ENCODE assay signal across 8 cellular contexts in the genomic region with DNA sequence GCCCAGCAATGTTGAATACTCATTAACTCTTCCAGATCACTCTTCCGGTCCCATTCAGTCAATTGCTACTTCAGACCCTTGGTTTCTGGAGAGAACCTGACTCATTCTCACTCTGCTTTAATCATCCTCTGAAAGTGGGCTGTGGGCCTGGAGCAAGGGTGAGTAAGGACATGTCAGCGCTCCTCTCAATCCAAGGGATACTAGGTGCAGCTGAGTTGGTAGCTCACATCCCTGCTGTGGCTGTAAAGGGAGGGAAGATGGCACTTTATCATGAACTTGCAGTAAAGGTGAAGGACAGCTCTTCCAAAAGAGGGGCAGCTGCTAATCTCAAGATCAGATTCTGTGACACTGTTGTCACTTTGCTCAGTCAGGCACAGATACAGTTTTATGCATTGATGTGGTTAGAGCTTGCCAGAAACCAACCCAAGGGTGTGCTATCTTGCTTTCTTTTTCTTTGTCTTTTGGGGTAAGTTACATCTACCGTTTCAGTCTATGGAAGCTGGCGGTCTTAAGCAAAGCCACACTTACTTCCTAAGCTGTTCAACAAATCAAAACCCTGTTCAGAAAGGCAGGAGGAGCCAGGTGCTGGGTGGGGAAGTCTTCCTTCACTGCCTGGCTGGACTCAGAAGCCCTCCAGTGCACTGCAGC. TPM values are rescaled to one million over a fixed set of nuclear protein-coding genes. Genes with fewer than 3 reads are reported as not detected.
DNase-seq lines count a peak whose midpoint lies in the region; ATAC-seq, FAIRE-seq and TF ChIP-seq lines count a peak whose summit lies in the region.

No MANE protein-coding gene starts in this region.

- H3K27me3 ChIP-seq in BLaER1 (no peaks in the 10 kb centered on the region), SK-N-SH (ENCODE audit: insufficient read depth) (no peaks in the 10 kb centered on the region)

- H3K79me2 ChIP-seq in SK-N-SH (ENCODE audit: insufficient read depth) = no peaks in the 10 kb centered on the region

- no peak for FAIRE-seq in frontal cortex (lab: Jason Lieb, UNC)

- H4K20me1 ChIP-seq in BLaER1 (no peaks in the 10 kb centered on the region), SK-N-SH (ENCODE audit: insufficient read depth) (no peaks in the 10 kb centered on the region)

- H3K4me1 ChIP-seq in BLaER1 (peaks cover 40% of the 10 kb centered on the region), SK-N-SH (ENCODE audit: control insufficient read depth in 1 of 2, insufficient read depth in 2 of 2, low read depth in 1 of 2, low read length in 1 of 2) (no peaks in the 10 kb centered on the region)

- DNase-seq in activated CD4-positive, CD25-positive, alpha-beta regulatory T cell treated with anti-CD3 and anti-CD28 coated beads, Interleukin-2, amount 50 U/mL, for 16 hours (ENCODE audit: low read depth, low spot score) = peak; percentile 11
- DNase-seq in fibroblast of peridontal ligament (ENCODE audit: extremely low read depth) = peak; percentile 39
- DNase-seq in frontal cortex (ENCODE audit: low spot score in 2 of 2) = no peak
- DNase-seq in HUDEP-2 (lab: John Stamatoyannopoulos, UW; ENCODE audit: unreplicated experiment in 76 of 76) = no peak
- no peak for DNase-seq in AML-193 (lab: John Stamatoyannopoulos, UW)
- no peak for DNase-seq in SK-N-SH

- TF ChIP-seq EP300 in SK-N-SH (IDR thresholded peaks at IDR 0.05; ENCODE audit: borderline replicate concordance in 1 of 2, low read depth in 1 of 2, low read length in 1 of 2) = no peak

- POLR2A ChIA-PET in SK-N-SH (lab: Yijun Ruan, JAX) = no interaction called here

- H3K9me3 ChIP-seq in BLaER1 (peaks cover 18% of the 10 kb centered on the region), SK-N-SH (no peaks in the 10 kb centered on the region)

- ATAC-seq in GM21786 (IDR thresholded peaks at IDR 0.05; ENCODE audit: unreplicated experiment) = peak; percentile 84

- H2AFZ ChIP-seq in SK-N-SH (ENCODE audit: low read depth) = no peak overlapping the region

- no peak for TF ChIP-seq CTCF in SK-N-SH (IDR thresholded peaks at IDR 0.05)

- H3K9me2 ChIP-seq in SK-N-SH = no peaks in the 10 kb centered on the region

- H3K27ac ChIP-seq in BLaER1 (peak overlapping the region; percentile 40), SK-N-SH (ENCODE audit: low read depth in 2 of 2, low read length in 1 of 2) (no peak overlapping the region)

- H3K36me3 ChIP-seq in BLaER1 (no peaks in the 10 kb centered on the region), SK-N-SH (replicated peaks in 1 of 2; ENCODE audit: control insufficient read depth in 1 of 2, insufficient read depth in 2 of 2, low read length in 1 of 2) (no peaks in the 10 kb centered on the region)

- H3K4me3 ChIP-seq in BLaER1 = no peak overlapping the region
- no peak overlapping the region for H3K4me3 ChIP-seq in SK-N-SH (ENCODE audit: low read depth in 2 of 2, low read length in 1 of 2)

- no peak overlapping the region; the same call in 1 of the 2 replicates for H3K9ac ChIP-seq in BLaER1
- no peak overlapping the region for H3K9ac ChIP-seq in SK-N-SH

- no peaks in the 10 kb centered on the region for H3F3A ChIP-seq in SK-N-SH (replicated peaks; ENCODE audit: insufficient read depth)

- TF ChIP-seq RAD21 in SK-N-SH (IDR thresholded peaks at IDR 0.05; ENCODE audit: low read length) = no peak

- peak overlapping the region; percentile 67 for H3K4me2 ChIP-seq in BLaER1
- H3K4me2 ChIP-seq in SK-N-SH = no peak overlapping the region

- CTCF ChIA-PET in SK-N-SH (lab: Yijun Ruan, JAX) = no interaction called here

- 59% methylated on average over 4 of the region's 4 CpGs for WGBS in SK-N-SH (ENCODE audit: low lambda C conversion rate)

TF ChIP-seq in SK-N-SH, 30 proteins besides CTCF, POLR2A, EP300 and RAD21 (continues in another document):
- TF ChIP-seq TAF1 (IDR thresholded peaks at IDR 0.05; ENCODE audit: borderline replicate concordance, low read depth, low read length) = no peak
- TF ChIP-seq RFX5 (IDR thresholded peaks at IDR 0.05; ENCODE audit: low read length) = no peak
- no peak for TF ChIP-seq GATA2 (CRISPR knock-in tag; IDR thresholded peaks at IDR 0.05)
- TF ChIP-seq, protein P1, sequence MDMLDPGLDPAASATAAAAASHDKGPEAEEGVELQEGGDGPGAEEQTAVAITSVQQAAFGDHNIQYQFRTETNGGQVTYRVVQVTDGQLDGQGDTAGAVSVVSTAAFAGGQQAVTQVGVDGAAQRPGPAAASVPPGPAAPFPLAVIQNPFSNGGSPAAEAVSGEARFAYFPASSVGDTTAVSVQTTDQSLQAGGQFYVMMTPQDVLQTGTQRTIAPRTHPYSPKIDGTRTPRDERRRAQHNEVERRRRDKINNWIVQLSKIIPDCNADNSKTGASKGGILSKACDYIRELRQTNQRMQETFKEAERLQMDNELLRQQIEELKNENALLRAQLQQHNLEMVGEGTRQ (IDR thresholded peaks at IDR 0.05; ENCODE audit: borderline replicate concordance, low read depth, low read length) = no peak
- no peak for TF ChIP-seq JUND (IDR thresholded peaks at IDR 0.05)
- TF ChIP-seq NFIC (IDR thresholded peaks at IDR 0.05; ENCODE audit: borderline replicate concordance) = no peak
- TF ChIP-seq POLR2AphosphoS5 (IDR thresholded peaks at IDR 0.05; ENCODE audit: low read depth, low read length) = no peak
- no peak for TF ChIP-seq RCOR1 (IDR thresholded peaks at IDR 0.05; ENCODE audit: low read length)
- no peak for TF ChIP-seq MXI1 (IDR thresholded peaks at IDR 0.05; ENCODE audit: low read depth, low read length)
- no peak for TF ChIP-seq CHD2 (IDR thresholded peaks at IDR 0.05; ENCODE audit: low read length, partially characterized antibody)
- TF ChIP-seq, protein P2, sequence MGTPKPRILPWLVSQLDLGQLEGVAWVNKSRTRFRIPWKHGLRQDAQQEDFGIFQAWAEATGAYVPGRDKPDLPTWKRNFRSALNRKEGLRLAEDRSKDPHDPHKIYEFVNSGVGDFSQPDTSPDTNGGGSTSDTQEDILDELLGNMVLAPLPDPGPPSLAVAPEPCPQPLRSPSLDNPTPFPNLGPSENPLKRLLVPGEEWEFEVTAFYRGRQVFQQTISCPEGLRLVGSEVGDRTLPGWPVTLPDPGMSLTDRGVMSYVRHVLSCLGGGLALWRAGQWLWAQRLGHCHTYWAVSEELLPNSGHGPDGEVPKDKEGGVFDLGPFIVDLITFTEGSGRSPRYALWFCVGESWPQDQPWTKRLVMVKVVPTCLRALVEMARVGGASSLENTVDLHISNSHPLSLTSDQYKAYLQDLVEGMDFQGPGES (IDR thresholded peaks at IDR 0.05; ENCODE audit: low read depth, low read length) = no peak
- TF ChIP-seq FOXJ3 (CRISPR knock-in tag; IDR thresholded peaks at IDR 0.05) = no peak
- TF ChIP-seq, protein P3, sequence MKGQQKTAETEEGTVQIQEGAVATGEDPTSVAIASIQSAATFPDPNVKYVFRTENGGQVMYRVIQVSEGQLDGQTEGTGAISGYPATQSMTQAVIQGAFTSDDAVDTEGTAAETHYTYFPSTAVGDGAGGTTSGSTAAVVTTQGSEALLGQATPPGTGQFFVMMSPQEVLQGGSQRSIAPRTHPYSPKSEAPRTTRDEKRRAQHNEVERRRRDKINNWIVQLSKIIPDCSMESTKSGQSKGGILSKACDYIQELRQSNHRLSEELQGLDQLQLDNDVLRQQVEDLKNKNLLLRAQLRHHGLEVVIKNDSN (IDR thresholded peaks at IDR 0.05; ENCODE audit: borderline replicate concordance, low read depth) = no peak
- TF ChIP-seq EZH2phosphoT487 (IDR thresholded peaks at IDR 0.05; ENCODE audit: borderline replicate concordance, low read depth) = no peak
- TF ChIP-seq ELF1 (IDR thresholded peaks at IDR 0.05) = no peak
- TF ChIP-seq TEAD4 (IDR thresholded peaks at IDR 0.05; ENCODE audit: borderline replicate concordance, insufficient read depth) = no peak
- TF ChIP-seq, protein P4, sequence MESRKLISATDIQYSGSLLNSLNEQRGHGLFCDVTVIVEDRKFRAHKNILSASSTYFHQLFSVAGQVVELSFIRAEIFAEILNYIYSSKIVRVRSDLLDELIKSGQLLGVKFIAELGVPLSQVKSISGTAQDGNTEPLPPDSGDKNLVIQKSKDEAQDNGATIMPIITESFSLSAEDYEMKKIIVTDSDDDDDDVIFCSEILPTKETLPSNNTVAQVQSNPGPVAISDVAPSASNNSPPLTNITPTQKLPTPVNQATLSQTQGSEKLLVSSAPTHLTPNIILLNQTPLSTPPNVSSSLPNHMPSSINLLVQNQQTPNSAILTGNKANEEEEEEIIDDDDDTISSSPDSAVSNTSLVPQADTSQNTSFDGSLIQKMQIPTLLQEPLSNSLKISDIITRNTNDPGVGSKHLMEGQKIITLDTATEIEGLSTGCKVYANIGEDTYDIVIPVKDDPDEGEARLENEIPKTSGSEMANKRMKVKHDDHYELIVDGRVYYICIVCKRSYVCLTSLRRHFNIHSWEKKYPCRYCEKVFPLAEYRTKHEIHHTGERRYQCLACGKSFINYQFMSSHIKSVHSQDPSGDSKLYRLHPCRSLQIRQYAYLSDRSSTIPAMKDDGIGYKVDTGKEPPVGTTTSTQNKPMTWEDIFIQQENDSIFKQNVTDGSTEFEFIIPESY (IDR thresholded peaks at IDR 0.05; ENCODE audit: borderline replicate concordance, low read depth) = no peak
- TF ChIP-seq, protein P5, sequence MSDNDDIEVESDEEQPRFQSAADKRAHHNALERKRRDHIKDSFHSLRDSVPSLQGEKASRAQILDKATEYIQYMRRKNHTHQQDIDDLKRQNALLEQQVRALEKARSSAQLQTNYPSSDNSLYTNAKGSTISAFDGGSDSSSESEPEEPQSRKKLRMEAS (IDR thresholded peaks at IDR 0.05; ENCODE audit: low read depth) = no peak

RNA-seq across cellular contexts. Expression of a gene that starts 26.5 kb away (rescaled TPM):
- 12.6 TPM for total RNA-seq in frontal cortex
- polyA plus RNA-seq in SK-N-SH (2012; rRNA removed) = 20.8 and 20.9 TPM in 2 replicates
- polyA plus RNA-seq in SK-N-SH (2012; cell fraction: cytosol; rRNA removed) = 23.5 and 25.1 TPM in 2 replicates
- 15.5 and 17.7 TPM in 2 replicates for polyA plus RNA-seq in SK-N-SH (2012; cell fraction: nucleus; rRNA removed)

Comparison
In these comparisons a context has a peak if more than half of its experiments do, and no peak if none do; other contexts are left out.
1. DNase-seq: peak in activated CD4-positive, CD25-positive, alpha-beta regulatory T cell treated with anti-CD3 and anti-CD28 coated beads, Interleukin-2, amount 50 U/mL, for 16 hours (single experiment) and fibroblast of peridontal ligament (single experiment); none in frontal cortex (0 of 2), HUDEP-2 (0 of 76), AML-193 (0 of 2) and SK-N-SH (single experiment).